1 cellular context compared by ENCODE assay signal in the genomic region with DNA sequence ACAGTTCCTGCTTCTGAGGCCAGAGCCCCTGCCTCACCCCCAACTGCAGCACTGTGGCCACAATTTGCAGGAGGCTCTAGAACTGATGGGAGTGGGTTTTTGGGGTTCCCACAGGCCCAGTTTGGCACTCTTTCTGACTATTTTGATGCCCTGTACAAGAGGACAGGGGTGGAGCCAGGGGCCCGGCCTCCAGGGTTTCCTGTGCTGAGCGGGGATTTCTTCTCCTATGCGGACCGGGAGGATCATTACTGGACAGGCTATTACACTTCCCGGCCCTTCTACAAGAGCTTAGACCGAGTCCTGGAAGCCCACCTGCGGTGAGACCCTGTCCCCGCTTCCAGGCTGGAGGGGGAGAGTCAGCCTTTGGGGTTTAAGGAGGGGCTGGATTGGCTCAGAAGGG.
TF ChIP-seq lines count a peak whose summit lies in the region.

No MANE protein-coding gene starts in this region.

TF ChIP-seq in H1, 55 proteins besides CTCF, POLR2A, EP300 and RAD21:
- TF ChIP-seq RNF2 (IDR thresholded peaks at IDR 0.05; ENCODE audit: borderline replicate concordance, low read depth, low read length, missing control alignments, poor library complexity, severe bottlenecking) = no peak
- no peak for TF ChIP-seq RFX5 (IDR thresholded peaks at IDR 0.05; ENCODE audit: borderline replicate concordance, low read depth, low read length)
- no peak for TF ChIP-seq BCL11A (IDR thresholded peaks at IDR 0.05; ENCODE audit: low read depth in 2 of 2, low read length in 2 of 2)
- TF ChIP-seq POU5F1 (IDR thresholded peaks at IDR 0.05; ENCODE audit: low read depth, low read length) = no peak
- TF ChIP-seq SAP30 (IDR thresholded peaks at IDR 0.05; ENCODE audit: insufficient read depth, insufficient replicate concordance, low read length) = no peak
- no peak for TF ChIP-seq SIRT6 (IDR thresholded peaks at IDR 0.05; ENCODE audit: low read length)
- no peak for TF ChIP-seq KDM1A (IDR thresholded peaks at IDR 0.05; ENCODE audit: borderline replicate concordance, low read length)
- TF ChIP-seq BACH1 (IDR thresholded peaks at IDR 0.05; ENCODE audit: low read length) = no peak
- TF ChIP-seq, protein P1, sequence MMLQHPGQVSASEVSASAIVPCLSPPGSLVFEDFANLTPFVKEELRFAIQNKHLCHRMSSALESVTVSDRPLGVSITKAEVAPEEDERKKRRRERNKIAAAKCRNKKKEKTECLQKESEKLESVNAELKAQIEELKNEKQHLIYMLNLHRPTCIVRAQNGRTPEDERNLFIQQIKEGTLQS (IDR thresholded peaks at IDR 0.05; ENCODE audit: insufficient read depth, low read depth, low read length) = no peak
- TF ChIP-seq NANOG (IDR thresholded peaks at IDR 0.05; ENCODE audit: insufficient read depth, low read depth, low read length, poor library complexity, severe bottlenecking) = no peak
- TF ChIP-seq SIX5 (IDR thresholded peaks at IDR 0.05; ENCODE audit: low read depth, low read length) = no peak
- TF ChIP-seq SP2 (IDR thresholded peaks at IDR 0.05; ENCODE audit: low read length) = no peak
